9 cellular contexts compared by ENCODE assay signal in genomic region chr1:39671433-39671792, GRCh38. TPM values are rescaled to one million over a fixed set of nuclear protein-coding genes. Genes with fewer than 3 reads are reported as not detected.
DNase-seq lines count a peak whose midpoint lies in the region; ATAC-seq and TF ChIP-seq lines count a peak whose summit lies in the region.
"Had no signal": no experiment of that assay in that cellular context is flagged by ENCODE, and none has a peak within 500 bp of the region (broad histone marks: within the 10 kb centered on the region; RNA-seq: fewer than 3 reads in every experiment).

No MANE protein-coding gene starts in this region.

- intact Hi-C loops in heart left ventricle (cut with DNase I) = loop anchor here in 2 of 10 donors (5.0 kb wide), 1 partner anchor 46 kb away; no protein-coding TSS in a partner anchor

- DNase-seq in GM12864 (ENCODE audit: low read depth) (no peak), heart left ventricle (peak; percentile 77 to 89 (median 82)), retinal pigment epithelial cell (ENCODE audit: low read depth) (no peak), SHP77 treated with DMSO at 0.1 percent for 48 hours (lab: John Stamatoyannopoulos, UW) (no peak)
- DNase-seq in stimulated activated CD4-positive, alpha-beta T cell treated with anti-CD3 and anti-CD28 coated beads, Interleukin-12 subunit alpha, Interleukin-12 subunit beta, amount 100 ng/mL, for 4 hours = no peak

- H3K27me3 ChIP-seq in heart left ventricle = peaks cover 0 to 26% (median 4%) of the 10 kb centered on the region in 9 donors

- peaks cover 0 to 53% (median 19%) of the 10 kb centered on the region in 12 donors for H3K4me1 ChIP-seq in heart left ventricle

- H3K4me3 ChIP-seq in GM12864 (ENCODE audit: low read depth, low read length) = peak overlapping the region; percentile 62
- peak overlapping the region; percentile 24 to 86 (median 64) for H3K4me3 ChIP-seq in heart left ventricle
- H3K4me3 ChIP-seq in retinal pigment epithelial cell (ENCODE audit: low read length) = peak overlapping the region; percentile 28

- peak overlapping the region; percentile 42; the same call in 1 of the 2 replicates for H3K27ac ChIP-seq in VCaP
- peak overlapping the region; percentile 18 to 91 (median 84) for H3K27ac ChIP-seq in heart left ventricle

- 1 to 3% (median 3%) methylated on average over 21 to 26 of the region's 26 CpGs for WGBS in heart left ventricle, 4 donors

- ATAC-seq in heart left ventricle = peak; percentile 74 to 83 (median 82)
- ATAC-seq in HG03354 (IDR thresholded peaks at IDR 0.05; ENCODE audit: poor library complexity, severe bottlenecking, unreplicated experiment) = no peak
- ATAC-seq in activated CD4-positive, CD25-positive, alpha-beta regulatory T cell treated with anti-CD3 and anti-CD28 coated beads, Interleukin-2, amount 50 U/mL, for 24 hours = no peak
- ATAC-seq: HCT116 had no signal

- TF ChIP-seq CTCF in GM12864 (IDR thresholded peaks at IDR 0.05; ENCODE audit: low read depth, low read length, missing control alignments) (no peak), VCaP (conservative IDR thresholded peaks at IDR 0.05) (no peak), heart left ventricle (IDR thresholded peaks at IDR 0.05) (no peak), retinal pigment epithelial cell (conservative IDR thresholded peaks at IDR 0.05; ENCODE audit: low read depth, low read length) (no peak)

- H3K9me3 ChIP-seq in heart left ventricle = no peaks in the 10 kb centered on the region

- no peak for TF ChIP-seq POLR2A in heart left ventricle (IDR thresholded peaks at IDR 0.05)

- H3K36me3 ChIP-seq in heart left ventricle = no peaks in the 10 kb centered on the region

RNA-seq across cellular contexts. Expression of gene NT5C1A, which starts 0.5 kb away (rescaled TPM):
- 10 to 100 TPM in 8 of 9 donors, 1 to 10 TPM in 1; 3.3 to 46.6 (median 23.8) TPM for total RNA-seq in heart left ventricle
- polyA plus RNA-seq in heart left ventricle = 1 to 10 TPM; 2.0 to 2.2 TPM

RNA-seq across cellular contexts. Expression of gene HPCAL4, which starts 19.8 kb away (rescaled TPM):
- 1 to 10 TPM in 1 of 9 donors, under 1 TPM in 8; 0.12 to 1.2 (median 0.39) TPM for total RNA-seq in heart left ventricle
- under 1 TPM; 0.46 to 0.69 TPM for polyA plus RNA-seq in heart left ventricle

RNA-seq across cellular contexts. Expression of gene HEYL, which starts 32.0 kb away (rescaled TPM):
- total RNA-seq in heart left ventricle = 10 to 100 TPM in 7 of 9 donors, 1 to 10 TPM in 2; 7.0 to 35.2 (median 18.8) TPM
- 10 to 100 TPM; 10.6 to 23.3 TPM for polyA plus RNA-seq in heart left ventricle

Comparison
In these comparisons a context has a peak if more than half of its experiments do, and no peak if none do; other contexts are left out.
1. DNase-seq: peak in heart left ventricle (5 of 5); none in GM12864 (single experiment), retinal pigment epithelial cell (single experiment), SHP77 treated with DMSO at 0.1 percent for 48 hours (single experiment) and stimulated activated CD4-positive, alpha-beta T cell treated with anti-CD3 and anti-CD28 coated beads, Interleukin-12 subunit alpha, Interleukin-12 subunit beta, amount 100 ng/mL, for 4 hours (single experiment).
2. ATAC-seq: peak in heart left ventricle (4 of 4); none in HG03354 (single experiment) and activated CD4-positive, CD25-positive, alpha-beta regulatory T cell treated with anti-CD3 and anti-CD28 coated beads, Interleukin-2, amount 50 U/mL, for 24 hours (0 of 2).
3. Peak in every context shown above with its lines, with median percentiles within 50 percentile points of each other: H3K4me3 ChIP-seq.